Comparison of ENCODE assay signal across 8 cellular contexts in genomic region chr15:69976366-69976994, GRCh38.
DNase-seq lines count a peak whose midpoint lies in the region; ATAC-seq and TF ChIP-seq lines count a peak whose summit lies in the region.

No MANE protein-coding gene starts in this region.

- no peak for TF ChIP-seq CTCF in GM12865 (IDR thresholded peaks at IDR 0.05; ENCODE audit: insufficient read depth, low read depth, low read length, missing control alignments)
- TF ChIP-seq CTCF in mucosa of descending colon (IDR thresholded peaks at IDR 0.05), result no peak

- H3K36me3 ChIP-seq in mucosa of descending colon (ENCODE audit: low read depth), result no peaks in the 10 kb centered on the region

- H3K4me1 ChIP-seq in mucosa of descending colon (ENCODE audit: low read depth), result no peaks in the 10 kb centered on the region

- ATAC-seq in mucosa of descending colon (peak; percentile 23), HG03039 (IDR thresholded peaks at IDR 0.05; ENCODE audit: unreplicated experiment) (no peak), HG03159 (IDR thresholded peaks at IDR 0.05; ENCODE audit: unreplicated experiment) (no peak), HG03045 (IDR thresholded peaks at IDR 0.05; ENCODE audit: unreplicated experiment) (no peak)

- intact Hi-C loops in mucosa of descending colon (cut with DNase I, micrococcal nuclease), result no loop called here

- H3K9me3 ChIP-seq in mucosa of descending colon, result no peaks in the 10 kb centered on the region

- DNase-seq in GM12865 (ENCODE audit: low read depth), result peak; percentile 81
- DNase-seq in amniotic stem cell (lab: John Stamatoyannopoulos, UW), result peak; percentile 38
- peak in 1 of 3 donors; percentile 83 for DNase-seq in mucosa of descending colon
- DNase-seq in NCI-H1417 treated with DMSO at 0.1 percent for 48 hours (lab: John Stamatoyannopoulos, UW), result no peak

- H3K4me3 ChIP-seq in GM12865 (ENCODE audit: low read depth, low read length), result no peak overlapping the region
- H3K4me3 ChIP-seq in mucosa of descending colon, result no peak overlapping the region

TF ChIP-seq in PFSK-1, 5 proteins besides CTCF, POLR2A, EP300 and RAD21:
- peak; percentile 76; the same call in 1 of the 2 replicates for TF ChIP-seq SIN3A (IDR thresholded peaks at IDR 0.05; ENCODE audit: borderline replicate concordance, insufficient read depth, low read length)
- peak; percentile 96 to 99 for TF ChIP-seq REST (IDR thresholded peaks at IDR 0.05; ENCODE audit: insufficient read depth in 1 of 2, low read depth in 2 of 2, low read length in 2 of 2)
- TF ChIP-seq POLR2AphosphoS5 (IDR thresholded peaks at IDR 0.05; ENCODE audit: low read depth, low read length), result no peak
